ENCODE assay signal across 8 cellular contexts in the genomic region with DNA sequence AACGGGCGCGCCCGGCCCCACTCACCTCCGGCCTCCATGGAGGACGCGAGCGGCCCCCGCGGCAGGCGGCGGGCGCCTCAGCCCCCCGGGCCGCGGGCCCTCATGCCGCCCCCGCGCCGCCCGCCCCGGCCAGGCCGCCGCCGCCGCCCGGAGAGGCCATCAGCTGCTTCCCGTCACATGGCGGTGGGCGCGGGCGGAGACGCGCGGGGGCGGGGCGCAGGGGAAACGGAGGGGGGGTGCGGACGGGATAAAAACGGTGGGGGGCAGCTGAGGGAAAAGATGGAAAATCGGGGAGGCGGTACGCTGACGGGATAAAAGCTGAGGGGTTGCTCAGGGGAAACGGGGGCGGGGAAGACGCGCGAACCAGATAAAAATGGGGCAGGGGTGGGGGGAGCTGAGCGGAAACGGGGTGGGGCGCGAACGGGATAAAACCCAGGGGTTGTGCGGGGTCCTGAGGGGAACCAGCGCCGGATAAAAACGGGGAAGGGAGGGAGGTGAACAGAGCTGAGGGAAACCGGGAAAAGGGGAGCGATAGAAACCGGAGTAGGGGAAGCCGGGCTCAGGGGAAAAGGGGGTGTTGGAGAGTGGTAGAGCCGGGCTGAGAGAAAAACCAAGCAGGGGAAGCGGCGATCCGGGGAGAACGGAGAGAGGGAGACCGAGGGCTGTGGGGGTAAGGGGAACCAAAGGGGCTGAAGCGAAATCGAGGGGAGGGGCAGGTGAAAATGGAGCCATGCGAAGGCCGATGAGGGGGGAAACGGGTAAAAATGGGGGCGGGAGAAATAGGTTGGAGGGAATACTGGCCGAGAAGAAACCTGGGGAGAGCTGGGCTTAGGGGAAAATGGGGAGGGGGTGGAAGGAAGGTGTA. TPM values are rescaled to one million over a fixed set of nuclear protein-coding genes. Genes with fewer than 3 reads are reported as not detected.
A peak's percentile ranks its signal among the peaks of the same experiment; 100 is the strongest.
DNase-seq lines count a peak whose midpoint lies in the region; ATAC-seq and TF ChIP-seq lines count a peak whose summit lies in the region.

A gene (minus strand): TSS at position 169 of the 865 bp plus-strand sequence. CDS start 131 bp downstream, at position 38.

- DNase-seq in NCI-H2029 (lab: John Stamatoyannopoulos, UW) (peak; percentile 47), NCI-H2029 treated with DMSO at 0.1 percent for 48 hours (lab: John Stamatoyannopoulos, UW) (no peak), HL-60 (ENCODE audit: low read depth in 1 of 2, low spot score in 1 of 2) (no peak), SK-N-SH (peak; percentile 88), glomerular endothelial cell (ENCODE audit: extremely low read depth, low read depth, low spot score) (no peak), nucleus accumbens (lab: John Stamatoyannopoulos, UW) (peak in 53 of 56 donors; percentile 31 to 89 (median 71)), thoracic aorta (ENCODE audit: low spot score) (peak; percentile 54)
- DNase-seq in activated naive CD8-positive, alpha-beta T cell treated with anti-CD3 and anti-CD28 coated beads for 36 hours, result peak; percentile 63

- H4K20me1 ChIP-seq in SK-N-SH (ENCODE audit: insufficient read depth), result no peaks in the 10 kb centered on the region

- H3K79me2 ChIP-seq in SK-N-SH (ENCODE audit: insufficient read depth), result peaks cover 65% of the 10 kb centered on the region

- WGBS in SK-N-SH (ENCODE audit: low lambda C conversion rate), result 1% methylated on average over 49 of the region's 76 CpGs

- CTCF ChIA-PET in SK-N-SH (lab: Yijun Ruan, JAX), result interaction anchor here (1.0 to 2.4 kb wide), 2 partner anchors 187 to 829 kb away, joined by 3 to 13 read pairs; no protein-coding TSS in a partner anchor

- H3K36me3 ChIP-seq in SK-N-SH (replicated peaks in 1 of 2; ENCODE audit: control insufficient read depth in 1 of 2, insufficient read depth in 2 of 2, low read length in 1 of 2), result peaks cover 0 to 8% of the 10 kb centered on the region in 2 experiments
- H3K36me3 ChIP-seq in thoracic aorta, result no peaks in the 10 kb centered on the region

- peaks cover 8% of the 10 kb centered on the region for H3K36me3 Mint-ChIP-seq in activated naive CD8-positive, alpha-beta T cell treated with anti-CD3 and anti-CD28 coated beads for 36 hours

- H3K4me2 ChIP-seq in SK-N-SH, result peak within 1 kb of the TSS; percentile 96

- peak within 1 kb of the TSS; percentile 62 for H3K4me3 ChIP-seq in HL-60 (replicated peaks; ENCODE audit: insufficient read depth, low read length)
- peak within 1 kb of the TSS; percentile 71 to 80 for H3K4me3 ChIP-seq in SK-N-SH (ENCODE audit: low read depth in 2 of 2, low read length in 1 of 2)
- peak within 1 kb of the TSS; percentile 95 for H3K4me3 ChIP-seq in thoracic aorta

- no peak for TF ChIP-seq EP300 in SK-N-SH (IDR thresholded peaks at IDR 0.05; ENCODE audit: borderline replicate concordance in 1 of 2, low read depth in 1 of 2, low read length in 1 of 2)

- no peaks in the 10 kb centered on the region for H3K9me2 ChIP-seq in SK-N-SH

- H3K9me3 Mint-ChIP-seq in activated naive CD8-positive, alpha-beta T cell treated with anti-CD3 and anti-CD28 coated beads for 36 hours, result no peaks in the 10 kb centered on the region

- no peaks in the 10 kb centered on the region for H3K27me3 Mint-ChIP-seq in activated naive CD8-positive, alpha-beta T cell treated with anti-CD3 and anti-CD28 coated beads for 36 hours

- H3K4me3 Mint-ChIP-seq in activated naive CD8-positive, alpha-beta T cell treated with anti-CD3 and anti-CD28 coated beads for 36 hours, result peak within 1 kb of the TSS; percentile 92

- peaks cover 31% of the 10 kb centered on the region for H3F3A ChIP-seq in SK-N-SH (replicated peaks; ENCODE audit: insufficient read depth)

- H3K27ac ChIP-seq in HL-60 (replicated peaks), result no peak within 1 kb of the TSS
- H3K27ac ChIP-seq in SK-N-SH (ENCODE audit: low read depth in 2 of 2, low read length in 1 of 2), result peak within 1 kb of the TSS; percentile 88 to 97
- peak within 1 kb of the TSS; percentile 96 to 97 for H3K27ac ChIP-seq in thoracic aorta

- peak within 1 kb of the TSS; percentile 93 for H3K27ac Mint-ChIP-seq in activated naive CD8-positive, alpha-beta T cell treated with anti-CD3 and anti-CD28 coated beads for 36 hours

- H3K4me1 ChIP-seq in SK-N-SH (ENCODE audit: control insufficient read depth in 1 of 2, insufficient read depth in 2 of 2, low read depth in 1 of 2, low read length in 1 of 2) (peaks cover 10 to 14% of the 10 kb centered on the region in 2 experiments; a peak in 3 of 4 replicates), thoracic aorta (ENCODE audit: control insufficient read depth in 1 of 2, low read depth in 2 of 2) (peaks cover 28 to 54% of the 10 kb centered on the region in 2 donors)

- H3K27me3 ChIP-seq in HL-60 (ENCODE audit: insufficient read depth, poor library complexity, severe bottlenecking) (peaks cover 19% of the 10 kb centered on the region), SK-N-SH (ENCODE audit: insufficient read depth) (no peaks in the 10 kb centered on the region), thoracic aorta (replicated peaks; ENCODE audit: insufficient read depth) (no peaks in the 10 kb centered on the region)

- peak within 1 kb of the TSS; percentile 98 for H3K9ac ChIP-seq in SK-N-SH

- H2AFZ ChIP-seq in SK-N-SH (ENCODE audit: low read depth), result peak within 1 kb of the TSS; percentile 83

- H3K9me3 ChIP-seq in SK-N-SH, result no peaks in the 10 kb centered on the region
- H3K9me3 ChIP-seq in thoracic aorta, result no peaks in the 10 kb centered on the region

- TF ChIP-seq CTCF in HL-60 (IDR thresholded peaks at IDR 0.05; ENCODE audit: insufficient read depth, low read length), result no peak
- TF ChIP-seq CTCF in SK-N-SH (IDR thresholded peaks at IDR 0.05), result no peak
- TF ChIP-seq CTCF in thoracic aorta (IDR thresholded peaks at IDR 0.05), result no peak

- POLR2A ChIA-PET in SK-N-SH (lab: Yijun Ruan, JAX), result interaction anchor here (0.6 to 1.2 kb wide), 5 partner anchors 21 to 1608 kb away, joined by 3 to 4 read pairs (median 3); a partner anchor contains a TSS

- ATAC-seq in thoracic aorta (ENCODE audit: insufficient number of reproducible peaks, low FRiP score, low read depth), result peak; percentile 41

- H3K4me1 Mint-ChIP-seq in activated naive CD8-positive, alpha-beta T cell treated with anti-CD3 and anti-CD28 coated beads for 36 hours, result peaks cover 50% of the 10 kb centered on the region

- no peak for TF ChIP-seq RAD21 in SK-N-SH (IDR thresholded peaks at IDR 0.05; ENCODE audit: low read length)

TF ChIP-seq in SK-N-SH, 30 proteins besides CTCF, POLR2A, EP300 and RAD21 (continues in another document):
- TF ChIP-seq TCF12 (IDR thresholded peaks at IDR 0.05) (0 out of 2 replicates have a peak, but pooled peaks have one; percentile 1), POLR2AphosphoS5 (IDR thresholded peaks at IDR 0.05; ENCODE audit: low read depth, low read length) (peak; percentile 73), TAF1 (IDR thresholded peaks at IDR 0.05; ENCODE audit: borderline replicate concordance, low read depth, low read length) (peak; percentile 66), SIN3A (IDR thresholded peaks at IDR 0.05; ENCODE audit: borderline replicate concordance, low read depth, low read length) (peak; percentile 20; the same call in 1 of the 2 replicates), RFX5 (IDR thresholded peaks at IDR 0.05; ENCODE audit: low read length) (no peak), GABPA (IDR thresholded peaks at IDR 0.05; ENCODE audit: low read depth) (no peak), EZH2phosphoT487 (IDR thresholded peaks at IDR 0.05; ENCODE audit: borderline replicate concordance, low read depth) (no peak)
- TF ChIP-seq, protein P1, sequence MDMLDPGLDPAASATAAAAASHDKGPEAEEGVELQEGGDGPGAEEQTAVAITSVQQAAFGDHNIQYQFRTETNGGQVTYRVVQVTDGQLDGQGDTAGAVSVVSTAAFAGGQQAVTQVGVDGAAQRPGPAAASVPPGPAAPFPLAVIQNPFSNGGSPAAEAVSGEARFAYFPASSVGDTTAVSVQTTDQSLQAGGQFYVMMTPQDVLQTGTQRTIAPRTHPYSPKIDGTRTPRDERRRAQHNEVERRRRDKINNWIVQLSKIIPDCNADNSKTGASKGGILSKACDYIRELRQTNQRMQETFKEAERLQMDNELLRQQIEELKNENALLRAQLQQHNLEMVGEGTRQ (IDR thresholded peaks at IDR 0.05; ENCODE audit: borderline replicate concordance, low read depth, low read length), result peak; percentile 38; the same call in 1 of the 2 replicates
- TF ChIP-seq, protein P2, sequence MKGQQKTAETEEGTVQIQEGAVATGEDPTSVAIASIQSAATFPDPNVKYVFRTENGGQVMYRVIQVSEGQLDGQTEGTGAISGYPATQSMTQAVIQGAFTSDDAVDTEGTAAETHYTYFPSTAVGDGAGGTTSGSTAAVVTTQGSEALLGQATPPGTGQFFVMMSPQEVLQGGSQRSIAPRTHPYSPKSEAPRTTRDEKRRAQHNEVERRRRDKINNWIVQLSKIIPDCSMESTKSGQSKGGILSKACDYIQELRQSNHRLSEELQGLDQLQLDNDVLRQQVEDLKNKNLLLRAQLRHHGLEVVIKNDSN (IDR thresholded peaks at IDR 0.05; ENCODE audit: borderline replicate concordance, low read depth), result peak; percentile 86
- TF ChIP-seq, protein P3, sequence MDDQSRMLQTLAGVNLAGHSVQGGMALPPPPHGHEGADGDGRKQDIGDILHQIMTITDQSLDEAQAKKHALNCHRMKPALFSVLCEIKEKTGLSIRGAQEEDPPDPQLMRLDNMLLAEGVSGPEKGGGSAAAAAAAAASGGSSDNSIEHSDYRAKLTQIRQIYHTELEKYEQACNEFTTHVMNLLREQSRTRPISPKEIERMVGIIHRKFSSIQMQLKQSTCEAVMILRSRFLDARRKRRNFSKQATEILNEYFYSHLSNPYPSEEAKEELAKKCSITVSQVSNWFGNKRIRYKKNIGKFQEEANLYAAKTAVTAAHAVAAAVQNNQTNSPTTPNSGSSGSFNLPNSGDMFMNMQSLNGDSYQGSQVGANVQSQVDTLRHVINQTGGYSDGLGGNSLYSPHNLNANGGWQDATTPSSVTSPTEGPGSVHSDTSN (IDR thresholded peaks at IDR 0.05), result peak; percentile 3; the same call in 1 of the 2 replicates
- TF ChIP-seq, protein P4, sequence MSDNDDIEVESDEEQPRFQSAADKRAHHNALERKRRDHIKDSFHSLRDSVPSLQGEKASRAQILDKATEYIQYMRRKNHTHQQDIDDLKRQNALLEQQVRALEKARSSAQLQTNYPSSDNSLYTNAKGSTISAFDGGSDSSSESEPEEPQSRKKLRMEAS (IDR thresholded peaks at IDR 0.05; ENCODE audit: low read depth), result peak; percentile 56

RNA-seq across cellular contexts. Expression of the gene that starts here (rescaled TPM):
- 54.4 and 62.6 TPM in 2 replicates for polyA plus RNA-seq in SK-N-SH (2012; rRNA removed)
- polyA plus RNA-seq in SK-N-SH (2012; cell fraction: cytosol; rRNA removed), result 46.6 and 55.6 TPM in 2 replicates
- 36.4 and 37.6 TPM in 2 replicates for polyA plus RNA-seq in SK-N-SH (2012; cell fraction: nucleus; rRNA removed)
- total RNA-seq in activated naive CD8-positive, alpha-beta T cell treated with anti-CD3 and anti-CD28 coated beads for 36 hours, result 10 to 100 TPM; 37.7 to 41.6 TPM
- total RNA-seq in glomerular endothelial cell (69.2 and 83.3 TPM in 2 replicates), thoracic aorta (10 to 100 TPM; 88.9 to 95.1 TPM)

Comparison
In these comparisons a context has a peak if more than half of its experiments do, and no peak if none do; other contexts are left out.
1. DNase-seq: peak in NCI-H2029 (single experiment), SK-N-SH (single experiment), activated naive CD8-positive, alpha-beta T cell treated with anti-CD3 and anti-CD28 coated beads for 36 hours (single experiment), nucleus accumbens (53 of 56) and thoracic aorta (single experiment); none in NCI-H2029 treated with DMSO at 0.1 percent for 48 hours (single experiment), HL-60 (0 of 2) and glomerular endothelial cell (single experiment).
2. Peak in every context shown above with its lines, with median percentiles within 50 percentile points of each other: H3K4me3 ChIP-seq.